In the genomic region with DNA sequence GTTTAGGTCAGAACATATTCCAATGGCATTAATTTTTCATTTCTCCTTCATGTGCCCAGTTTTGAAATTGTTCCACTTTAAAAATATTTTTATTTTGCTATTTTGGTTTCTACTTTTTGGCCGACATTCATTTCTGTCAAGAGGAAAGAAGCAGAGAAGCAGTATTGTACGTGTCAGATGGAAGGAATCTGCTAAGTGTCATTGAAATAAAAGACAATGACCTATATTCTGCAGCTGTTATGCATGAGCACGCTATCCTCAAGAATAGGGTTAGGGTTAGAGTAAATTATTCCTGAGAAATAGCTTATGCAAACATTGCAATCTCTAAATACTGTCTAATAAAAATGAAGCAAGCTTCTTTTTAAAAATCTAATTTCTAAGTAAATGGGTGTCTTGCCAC, we compare ENCODE assay signal across 20 cellular contexts.
"Had no signal": no experiment of that assay in that cellular context is flagged by ENCODE, and none has a peak within 500 bp of the region (broad histone marks: within the 10 kb centered on the region; RNA-seq: fewer than 3 reads in every experiment).

No MANE protein-coding gene starts in this region.

- H3K4me1 Mint-ChIP-seq: memory B cell, mesothelial cell of epicardium had no signal

- H3K4me3 Mint-ChIP-seq: dendritic cell treated with granulocyte-macrophage colony-stimulating factor and Interleukin-4, amounts not matched to agents 40 ng/mL and 50 ng/mL, for 4 days; endodermal cell; memory B cell; mesothelial cell of epicardium; natural killer cell treated with Interleukin-12 subunit alpha and Interleukin-12 subunit beta and Interleukin-15 and Interleukin-18, amount 100 ng/mL, for 72 hours had no signal

- DNase-seq: cerebellar nuclear complex; endodermal cell; gastrocnemius medialis; heart right ventricle; hypothalamus; islet precursor cell; left lung; lower lobe of right lung; posterior cingulate gyrus; sigmoid colon; stimulated activated CD4-positive, alpha-beta T cell treated with anti-CD3 and anti-CD28 coated beads, Interleukin-12 subunit alpha, Interleukin-12 subunit beta, amount 100 ng/mL, for 4 hours; stimulated activated naive CD4-positive, alpha-beta T cell; stomach; trophoblast cell had no signal

- H3K9me3 Mint-ChIP-seq: dendritic cell treated with granulocyte-macrophage colony-stimulating factor and Interleukin-4, amounts not matched to agents 40 ng/mL and 50 ng/mL, for 4 days; endodermal cell; memory B cell had no signal

- ATAC-seq: gastrocnemius medialis; heart right ventricle; left lung; lower lobe of right lung; natural killer cell treated with Interleukin-12 subunit alpha and Interleukin-12 subunit beta and Interleukin-15 and Interleukin-18, amount 100 ng/mL, for 72 hours had no signal

- H3K27ac Mint-ChIP-seq: dendritic cell treated with granulocyte-macrophage colony-stimulating factor and Interleukin-4, amounts not matched to agents 40 ng/mL and 50 ng/mL, for 4 days; endodermal cell; memory B cell; mesothelial cell of epicardium; natural killer cell treated with Interleukin-12 subunit alpha and Interleukin-12 subunit beta and Interleukin-15 and Interleukin-18, amount 100 ng/mL, for 72 hours had no signal

- H3K27me3 Mint-ChIP-seq: dendritic cell treated with granulocyte-macrophage colony-stimulating factor and Interleukin-4, amounts not matched to agents 40 ng/mL and 50 ng/mL, for 4 days; natural killer cell treated with Interleukin-12 subunit alpha and Interleukin-12 subunit beta and Interleukin-15 and Interleukin-18, amount 100 ng/mL, for 72 hours had no signal

- H3K27ac ChIP-seq: gastrocnemius medialis, heart right ventricle, left lung, lower lobe of right lung, neutrophil, sigmoid colon, skin epidermis, stomach had no signal

- H3K36me3 Mint-ChIP-seq: memory B cell; mesothelial cell of epicardium; natural killer cell treated with Interleukin-12 subunit alpha and Interleukin-12 subunit beta and Interleukin-15 and Interleukin-18, amount 100 ng/mL, for 72 hours had no signal

- H3K27me3 ChIP-seq: gastrocnemius medialis, heart right ventricle, left lung, neutrophil, sigmoid colon, stomach had no signal

- H3K4me3 ChIP-seq: gastrocnemius medialis, heart right ventricle, left lung, lower lobe of right lung, sigmoid colon, skin epidermis, stomach had no signal

- H3K9me3 ChIP-seq: gastrocnemius medialis, heart right ventricle, left lung, lower lobe of right lung, neutrophil, sigmoid colon, stomach had no signal

- H3K4me1 ChIP-seq: heart right ventricle, left lung, lower lobe of right lung, stomach had no signal

- H3K36me3 ChIP-seq: gastrocnemius medialis, heart right ventricle, left lung, lower lobe of right lung, neutrophil, sigmoid colon, stomach had no signal
